In genomic region chr7:50707607-50708006, GRCh38 we compare ENCODE assay signal across 13 cellular contexts.
A peak's percentile ranks its signal among the peaks of the same experiment; 100 is the strongest.
DNase-seq lines count a peak whose midpoint lies in the region; ATAC-seq and TF ChIP-seq lines count a peak whose summit lies in the region.
"Had no signal": no experiment of that assay in that cellular context is flagged by ENCODE, and none has a peak within 500 bp of the region (broad histone marks: within the 10 kb centered on the region; RNA-seq: fewer than 3 reads in every experiment).

No MANE protein-coding gene starts in this region.

- H3K4me2 ChIP-seq in PC-9 = no peak overlapping the region

- peaks cover 42% of the 10 kb centered on the region for H4K20me1 ChIP-seq in PC-9 (ENCODE audit: insufficient read depth)

- intact Hi-C loops in PC-9 (cut with micrococcal nuclease; ENCODE audit: unreplicated experiment) = no loop called here
- intact Hi-C loops in ascending aorta (cut with DNase I) = no loop called here
- intact Hi-C loops in activated CD4-positive, alpha-beta T cell treated with anti-CD3 and anti-CD28 coated beads, Interleukin-2, amount 10 ng/mL, durations not matched to agents 24 days and 14 days (cut with micrococcal nuclease) = no loop called here

- no peaks in the 10 kb centered on the region for H3K9me3 Mint-ChIP-seq in activated CD4-positive, alpha-beta T cell treated with anti-CD3 and anti-CD28 coated beads, Interleukin-2, amount 10 ng/mL, durations not matched to agents 24 days and 14 days

- H3K9me3 ChIP-seq in PC-9 (ENCODE audit: insufficient read depth, low read depth) (no peaks in the 10 kb centered on the region), ascending aorta (no peaks in the 10 kb centered on the region), muscle layer of colon (ENCODE audit: low read length) (no peaks in the 10 kb centered on the region), upper lobe of left lung (no peaks in the 10 kb centered on the region)
- H3K9me3 ChIP-seq: Peyer's patch, SJCRH30 had no signal

- H3K9ac ChIP-seq in muscle layer of colon (ENCODE audit: low read length) = no peak overlapping the region

- ATAC-seq in upper lobe of left lung (ENCODE audit: low FRiP score in 2 of 2) = no peak

- no peak overlapping the region for H3K4me3 Mint-ChIP-seq in activated CD4-positive, alpha-beta T cell treated with anti-CD3 and anti-CD28 coated beads, Interleukin-2, amount 10 ng/mL, durations not matched to agents 24 days and 14 days

- TF ChIP-seq EP300 in upper lobe of left lung (IDR thresholded peaks at IDR 0.05) = no peak

- BruUV-seq in PC-9 (replicated peaks; lab: Mats Ljungman, UMichigan) = no TSS peak

- no peaks in the 10 kb centered on the region for H3K36me3 Mint-ChIP-seq in activated CD4-positive, alpha-beta T cell treated with anti-CD3 and anti-CD28 coated beads, Interleukin-2, amount 10 ng/mL, durations not matched to agents 24 days and 14 days (ENCODE audit: low read depth)

- H3K27me3 Mint-ChIP-seq in activated CD4-positive, alpha-beta T cell treated with anti-CD3 and anti-CD28 coated beads, Interleukin-2, amount 10 ng/mL, durations not matched to agents 24 days and 14 days = no peaks in the 10 kb centered on the region

- DNase-seq in PC-9 (no peak), ascending aorta (ENCODE audit: low spot score in 2 of 2) (no peak), upper lobe of left lung (no peak), ureter (ENCODE audit: low spot score) (no peak), NCI-H82 (lab: John Stamatoyannopoulos, UW) (no peak)
- DNase-seq in activated CD4-positive, alpha-beta T cell treated with anti-CD3 and anti-CD28 coated beads, Interleukin-2, amount 10 ng/mL, durations not matched to agents 24 days and 14 days = no peak
- DNase-seq: GF-D8, KBM-7, NCI-H446, Peyer's patch, SJCRH30 had no signal

- H3K36me3 ChIP-seq in PC-9 (ENCODE audit: low read depth) (0 out of 2 replicates have a peak, but pooled peaks cover 9% of the 10 kb centered on the region), ascending aorta (peaks cover 0 to 5% of the 10 kb centered on the region in 2 donors), muscle layer of colon (ENCODE audit: insufficient read depth, low read length) (peaks cover 7% of the 10 kb centered on the region), upper lobe of left lung (peaks cover 0 to 2% (median 0%) of the 10 kb centered on the region in 4 donors)
- H3K36me3 ChIP-seq: Peyer's patch, SJCRH30 had no signal

- H3K27me3 ChIP-seq in PC-9 (ENCODE audit: insufficient read depth, low read depth) (no peaks in the 10 kb centered on the region), ascending aorta (no peaks in the 10 kb centered on the region), muscle layer of colon (ENCODE audit: control insufficient read depth in 1 of 2, insufficient read depth in 2 of 2, low read length in 2 of 2) (no peaks in the 10 kb centered on the region), upper lobe of left lung (no peaks in the 10 kb centered on the region)
- H3K27me3 ChIP-seq: Peyer's patch had no signal

- no peak overlapping the region for H2AFZ ChIP-seq in PC-9

- H3K4me1 Mint-ChIP-seq in activated CD4-positive, alpha-beta T cell treated with anti-CD3 and anti-CD28 coated beads, Interleukin-2, amount 10 ng/mL, durations not matched to agents 24 days and 14 days = no peaks in the 10 kb centered on the region

- peaks cover 24% of the 10 kb centered on the region for H3F3A ChIP-seq in PC-9 (ENCODE audit: insufficient read depth, low read depth)

- H3K4me3 ChIP-seq in PC-9 = no peak overlapping the region
- H3K4me3 ChIP-seq in ascending aorta = no peak overlapping the region
- peak overlapping the region in 1 of 2 donors; percentile 38 for H3K4me3 ChIP-seq in muscle layer of colon (ENCODE audit: low read depth in 1 of 2, low read length in 2 of 2)
- no peak overlapping the region for H3K4me3 ChIP-seq in upper lobe of left lung
- H3K4me3 ChIP-seq: Peyer's patch, SJCRH30 had no signal

- peak overlapping the region; percentile 60 for H3K27ac ChIP-seq in PC-9
- H3K27ac ChIP-seq in ascending aorta = peak overlapping the region; percentile 51 to 60
- H3K27ac ChIP-seq in muscle layer of colon (ENCODE audit: low read depth, low read length) = peak overlapping the region; percentile 65
- H3K27ac ChIP-seq in upper lobe of left lung = peak overlapping the region in 3 of 4 donors; percentile 18 to 44 (median 27)
- H3K27ac ChIP-seq: HL-60, Peyer's patch, SJCRH30 had no signal

- POLR2A ChIA-PET in PC-9 (lab: Charles Lee; ENCODE audit: unreplicated experiment) = no interaction called here

- no peak for TF ChIP-seq CTCF in PC-9 (conservative IDR thresholded peaks at IDR 0.05)
- no peak for TF ChIP-seq CTCF in ascending aorta (IDR thresholded peaks at IDR 0.05)
- no peak for TF ChIP-seq CTCF in upper lobe of left lung (IDR thresholded peaks at IDR 0.05)

- H3K79me2 ChIP-seq in PC-9 (ENCODE audit: low read depth) = peaks cover 45% of the 10 kb centered on the region

- no peaks in the 10 kb centered on the region for H3K9me2 ChIP-seq in PC-9 (ENCODE audit: insufficient read depth)

- CTCF ChIA-PET in PC-9 (lab: Charles Lee) = no interaction called here

- TF ChIP-seq POLR2A in upper lobe of left lung (IDR thresholded peaks at IDR 0.05) = no peak

- no peak overlapping the region for H3K27ac Mint-ChIP-seq in activated CD4-positive, alpha-beta T cell treated with anti-CD3 and anti-CD28 coated beads, Interleukin-2, amount 10 ng/mL, durations not matched to agents 24 days and 14 days

- 89% methylated on average over 3 of the region's 3 CpGs for WGBS in upper lobe of left lung, 2 donors

- H3K4me1 ChIP-seq in PC-9 (replicated peaks; ENCODE audit: insufficient read depth) (peaks cover 50% of the 10 kb centered on the region), ascending aorta (peaks cover 0 to 36% of the 10 kb centered on the region in 2 donors), muscle layer of colon (ENCODE audit: insufficient read depth, low read length) (peaks cover 44% of the 10 kb centered on the region), upper lobe of left lung (peaks cover 13 to 43% (median 21%) of the 10 kb centered on the region in 4 donors)
- H3K4me1 ChIP-seq: SJCRH30 had no signal
